ENCODE assay signal across 8 cellular contexts in the genomic region with DNA sequence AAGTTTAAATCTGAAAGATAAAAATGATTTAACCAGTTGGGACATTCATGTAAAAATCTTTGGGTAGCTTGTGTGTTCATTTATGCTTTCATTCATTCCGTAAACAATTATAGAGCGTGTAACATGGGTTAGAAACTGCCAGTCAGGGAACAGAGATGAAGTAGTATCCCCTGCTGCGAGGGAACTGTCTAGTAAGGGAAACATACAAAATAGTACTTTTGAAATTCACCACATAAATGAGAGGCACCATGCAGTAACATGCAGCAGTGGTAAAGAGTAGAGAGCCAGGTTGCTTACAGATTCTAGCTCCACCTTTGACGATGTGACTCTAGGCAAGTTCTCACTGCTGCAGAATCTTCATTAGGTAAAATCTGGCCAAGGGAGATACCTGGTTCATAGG. TPM values are rescaled to one million over a fixed set of nuclear protein-coding genes. Genes with fewer than 3 reads are reported as not detected.
DNase-seq lines count a peak whose midpoint lies in the region; ATAC-seq and TF ChIP-seq lines count a peak whose summit lies in the region.

No MANE protein-coding gene starts in this region.

- peak overlapping the region; percentile 88 for H3K9ac ChIP-seq in SU-DHL-6 (ENCODE audit: low read length)

- H3K4me1 ChIP-seq in gastroesophageal sphincter = peaks cover 7 to 25% (median 9%) of the 10 kb centered on the region in 3 donors

- peak overlapping the region; percentile 90 for H3K4me3 ChIP-seq in SU-DHL-6 (ENCODE audit: insufficient read depth, low read length, poor library complexity, severe bottlenecking)
- H3K4me3 ChIP-seq in gastroesophageal sphincter = peak overlapping the region; percentile 56 to 78

- H3K4me2 ChIP-seq in SU-DHL-6 (ENCODE audit: low read depth, low read length, poor library complexity, severe bottlenecking) = peak overlapping the region; percentile 93

- H3K9me3 ChIP-seq in SU-DHL-6 (ENCODE audit: insufficient read depth, low read length) = no peaks in the 10 kb centered on the region
- no peaks in the 10 kb centered on the region for H3K9me3 ChIP-seq in gastroesophageal sphincter

- TF ChIP-seq EP300 in gastroesophageal sphincter (IDR thresholded peaks at IDR 0.05) = no peak

- H3F3A ChIP-seq in SU-DHL-6 (ENCODE audit: insufficient read depth) = no peaks in the 10 kb centered on the region; the same call in none of the 2 replicates

- H3K79me2 ChIP-seq in SU-DHL-6 (ENCODE audit: insufficient read depth, low read length) = peaks cover 50% of the 10 kb centered on the region

- H3K9me3 Mint-ChIP-seq in activated T-cell treated with anti-CD3 and anti-CD28 coated beads, Interleukin-2, amount 50 U/mL, for 4 hours = no peaks in the 10 kb centered on the region
- no peaks in the 10 kb centered on the region for H3K9me3 Mint-ChIP-seq in stimulated activated naive B cell treated with anti-CD40 and anti-IgM and Interleukin-4, amounts not matched to agents 10 μg/mL and 1 μg/mL and 100 μg/mL, for 72 hours

- WGBS in gastroesophageal sphincter (ENCODE audit: low coverage in 1 of 2), 2 donors = 12 to 40% methylated on average over 4 of the region's 4 CpGs

- H3K27me3 Mint-ChIP-seq in activated T-cell treated with anti-CD3 and anti-CD28 coated beads, Interleukin-2, amount 50 U/mL, for 4 hours (ENCODE audit: low read depth) = no peaks in the 10 kb centered on the region
- no peaks in the 10 kb centered on the region for H3K27me3 Mint-ChIP-seq in stimulated activated naive B cell treated with anti-CD40 and anti-IgM and Interleukin-4, amounts not matched to agents 10 μg/mL and 1 μg/mL and 100 μg/mL, for 72 hours

- TF ChIP-seq CTCF in SU-DHL-6 (IDR thresholded peaks at IDR 0.05; ENCODE audit: insufficient read depth, low read length, poor library complexity, severe bottlenecking) (no peak), gastroesophageal sphincter (IDR thresholded peaks at IDR 0.05) (no peak)

- H3K36me3 Mint-ChIP-seq in activated T-cell treated with anti-CD3 and anti-CD28 coated beads, Interleukin-2, amount 50 U/mL, for 4 hours (ENCODE audit: insufficient read depth) = no peaks in the 10 kb centered on the region
- peaks cover 0 to 4% of the 10 kb centered on the region in 2 donors for H3K36me3 Mint-ChIP-seq in stimulated activated naive B cell treated with anti-CD40 and anti-IgM and Interleukin-4, amounts not matched to agents 10 μg/mL and 1 μg/mL and 100 μg/mL, for 72 hours

- H3K36me3 ChIP-seq in SU-DHL-6 (ENCODE audit: low read length) (peaks cover 11% of the 10 kb centered on the region), gastroesophageal sphincter (no peaks in the 10 kb centered on the region)

- peak overlapping the region; percentile 99 for H3K27ac Mint-ChIP-seq in stimulated activated naive B cell treated with anti-CD40 and anti-IgM and Interleukin-4, amounts not matched to agents 10 μg/mL and 1 μg/mL and 100 μg/mL, for 72 hours

- no peak for TF ChIP-seq POLR2A in gastroesophageal sphincter (IDR thresholded peaks at IDR 0.05)

- ATAC-seq in activated T-cell treated with anti-CD3 and anti-CD28 coated beads, Interleukin-2, amount 50 U/mL, for 4 hours = no peak
- no peak for ATAC-seq in gastroesophageal sphincter
- no peak for ATAC-seq in stimulated activated naive B cell treated with anti-CD40 and anti-IgM and Interleukin-4, amounts not matched to agents 10 μg/mL and 1 μg/mL and 100 μg/mL, for 72 hours (replicated peaks)
- ATAC-seq in HG02759 (IDR thresholded peaks at IDR 0.05; ENCODE audit: unreplicated experiment) = no peak

- no peak for DNase-seq in activated T-cell treated with anti-CD3 and anti-CD28 coated beads, Interleukin-2, amount 50 U/mL, for 4 hours
- DNase-seq in activated T-cell treated with anti-CD3 and anti-CD28 coated beads, Interleukin-2, amount 50 U/mL, for 1 hour = no peak
- no peak for DNase-seq in stimulated activated naive B cell treated with anti-CD40 and anti-IgM and Interleukin-4, amounts not matched to agents 10 μg/mL and 1 μg/mL and 100 μg/mL, for 72 hours
- DNase-seq in GM19238 (ENCODE audit: insufficient read length, low spot score) (no peak), occipital lobe (lab: John Stamatoyannopoulos, UW) (no peak)

- H4K20me1 ChIP-seq in SU-DHL-6 (ENCODE audit: low read depth, low read length) = peaks cover 9% of the 10 kb centered on the region; the same call in 1 of the 2 replicates

- H3K9me2 ChIP-seq in SU-DHL-6 (replicated peaks; ENCODE audit: insufficient read depth, low read length) = no peaks in the 10 kb centered on the region

- H3K27me3 ChIP-seq in SU-DHL-6 (ENCODE audit: low read length) = no peaks in the 10 kb centered on the region
- H3K27me3 ChIP-seq in gastroesophageal sphincter = no peaks in the 10 kb centered on the region

- peaks cover 32% of the 10 kb centered on the region for H3K4me1 Mint-ChIP-seq in activated T-cell treated with anti-CD3 and anti-CD28 coated beads, Interleukin-2, amount 50 U/mL, for 4 hours (ENCODE audit: low read depth)
- peaks cover 18 to 39% of the 10 kb centered on the region in 2 donors for H3K4me1 Mint-ChIP-seq in stimulated activated naive B cell treated with anti-CD40 and anti-IgM and Interleukin-4, amounts not matched to agents 10 μg/mL and 1 μg/mL and 100 μg/mL, for 72 hours

- H3K27ac ChIP-seq in SU-DHL-6 (ENCODE audit: low read depth, low read length) (peak overlapping the region; percentile 88; the same call in 1 of the 2 replicates), gastroesophageal sphincter (peak overlapping the region in 3 of 4 donors; percentile 56 to 91 (median 87))

- H3K4me3 Mint-ChIP-seq in activated T-cell treated with anti-CD3 and anti-CD28 coated beads, Interleukin-2, amount 50 U/mL, for 4 hours = peak overlapping the region; percentile 96
- peak overlapping the region; percentile 97 to 99 for H3K4me3 Mint-ChIP-seq in stimulated activated naive B cell treated with anti-CD40 and anti-IgM and Interleukin-4, amounts not matched to agents 10 μg/mL and 1 μg/mL and 100 μg/mL, for 72 hours

- H2AFZ ChIP-seq in SU-DHL-6 (ENCODE audit: low read depth, low read length, severe bottlenecking) = no peak overlapping the region

RNA-seq across cellular contexts. Expression of a gene that starts 0.9 kb away (rescaled TPM):
- 1 to 10 TPM; 2.4 to 2.7 (median 2.6) TPM for total RNA-seq in activated T-cell treated with anti-CD3 and anti-CD28 coated beads, Interleukin-2, amount 50 U/mL, for 4 hours
- total RNA-seq in gastroesophageal sphincter = 10 to 100 TPM in 2 of 4 donors, 1 to 10 TPM in 2; 8.3 to 20.5 (median 10.0) TPM
- 59.6 TPM for total RNA-seq in occipital lobe

RNA-seq across cellular contexts. Expression of a gene that starts 1.2 kb away (rescaled TPM):
- 10 to 100 TPM; 15.4 to 20.3 (median 15.7) TPM for total RNA-seq in activated T-cell treated with anti-CD3 and anti-CD28 coated beads, Interleukin-2, amount 50 U/mL, for 4 hours
- 1 to 10 TPM; 1.7 to 4.6 (median 2.4) TPM for total RNA-seq in gastroesophageal sphincter
- total RNA-seq in occipital lobe = 23.7 TPM
